ENCODE assay signal across 2 cellular contexts in the genomic region with DNA sequence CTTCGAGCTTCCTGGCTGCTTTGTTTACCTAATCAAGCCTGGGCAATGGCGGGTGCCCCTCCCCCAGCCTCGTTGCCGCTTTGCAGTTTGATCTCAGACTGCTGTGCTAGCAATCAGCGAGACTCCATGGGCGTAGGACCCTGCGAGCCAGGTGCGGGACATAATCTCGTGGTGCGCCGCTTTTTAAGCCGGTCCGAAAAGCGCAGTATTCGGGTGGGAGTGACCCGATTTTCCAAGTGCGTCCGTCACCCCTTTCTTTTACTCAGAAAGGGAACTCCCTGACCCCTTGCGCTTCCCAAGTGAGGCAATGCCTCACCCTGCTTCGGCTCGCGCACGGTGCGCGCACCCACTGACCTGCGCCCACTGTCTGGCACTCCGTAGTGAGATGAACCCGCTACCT.
A peak's percentile ranks its signal among the peaks of the same experiment; 100 is the strongest.
TF ChIP-seq lines count a peak whose summit lies in the region.

No MANE protein-coding gene starts in this region.

TF ChIP-seq in K562, 482 proteins besides CTCF, POLR2A, EP300 and RAD21:
- 0 out of 2 replicates have a peak, but pooled peaks have one; percentile 44 for TF ChIP-seq POLR2G (IDR thresholded peaks at IDR 0.05; ENCODE audit: low read depth, low read length)
- peak; percentile 33; the same call in 1 of the 2 replicates for TF ChIP-seq PHF8 (IDR thresholded peaks at IDR 0.05; ENCODE audit: borderline replicate concordance, low read length)

TF ChIP-seq in HepG2, 621 proteins besides CTCF, POLR2A, EP300 and RAD21:
- TF ChIP-seq ZNF281 (CRISPR knock-in tag; IDR thresholded peaks at IDR 0.05; ENCODE audit: borderline replicate concordance) = 0 out of 2 replicates have a peak, but pooled peaks have one; percentile 12
